In genomic region chr9:128361296-128361980, GRCh38 we compare ENCODE assay signal across 8 cellular contexts. TPM values are rescaled to one million over a fixed set of nuclear protein-coding genes. Genes with fewer than 3 reads are reported as not detected.
DNase-seq lines count a peak whose midpoint lies in the region; TF ChIP-seq lines count a peak whose summit lies in the region.

No MANE protein-coding gene starts in this region.

- H3K27ac Mint-ChIP-seq in activated naive CD4-positive, alpha-beta T cell treated with anti-CD3 and anti-CD28 coated beads for 36 hours, result peak overlapping the region; percentile 61
- H3K27ac Mint-ChIP-seq in type B pancreatic cell, result peak overlapping the region; percentile 90

- intact Hi-C loops in activated naive CD4-positive, alpha-beta T cell treated with anti-CD3 and anti-CD28 coated beads for 36 hours (cut with micrococcal nuclease), result loop anchor here (5.0 kb wide), 1 partner anchor 191 kb away; the partner anchor contains the start of gene SPTAN1
- intact Hi-C loops in ascending aorta (cut with DNase I), result no loop called here

- no peaks in the 10 kb centered on the region for H3K36me3 Mint-ChIP-seq in activated naive CD4-positive, alpha-beta T cell treated with anti-CD3 and anti-CD28 coated beads for 36 hours (ENCODE audit: low read depth)
- no peaks in the 10 kb centered on the region for H3K36me3 Mint-ChIP-seq in type B pancreatic cell

- H3K36me3 ChIP-seq in ascending aorta, result peaks cover 6 to 18% of the 10 kb centered on the region in 2 donors

- DNase-seq in activated naive CD4-positive, alpha-beta T cell treated with anti-CD3 and anti-CD28 coated beads for 36 hours, result no peak
- DNase-seq in activated naive CD4-positive, alpha-beta T cell (lab: John Stamatoyannopoulos, UW), result no peak
- DNase-seq in ascending aorta (ENCODE audit: low spot score in 2 of 2) (no peak), lung microvascular endothelial cell (ENCODE audit: low read depth in 2 of 2) (peak; percentile 14 to 15), type B pancreatic cell (ENCODE audit: extremely low spot score, unreplicated experiment) (no peak), GDM1 (lab: John Stamatoyannopoulos, UW) (no peak), Ammon's horn (ENCODE audit: low spot score) (no peak), AML-193 (lab: John Stamatoyannopoulos, UW) (no peak)

- H3K27me3 Mint-ChIP-seq in activated naive CD4-positive, alpha-beta T cell treated with anti-CD3 and anti-CD28 coated beads for 36 hours (ENCODE audit: low read depth), result no peaks in the 10 kb centered on the region
- H3K27me3 Mint-ChIP-seq in type B pancreatic cell, result no peaks in the 10 kb centered on the region

- CTCF ChIA-PET in activated naive CD4-positive, alpha-beta T cell treated with anti-CD3 and anti-CD28 coated beads for 36 hours (lab: Charles Lee), result interaction anchor here (0.5 to 3.8 kb wide), 15 partner anchors 9 to 236 kb away, joined by 3 to 28 read pairs (median 4); partner anchors contain the start of genes CERCAM and URM1

- H3K9me3 ChIP-seq in ascending aorta, result no peaks in the 10 kb centered on the region

- H3K4me3 Mint-ChIP-seq in activated naive CD4-positive, alpha-beta T cell treated with anti-CD3 and anti-CD28 coated beads for 36 hours, result peak overlapping the region; percentile 67
- peak overlapping the region; percentile 84 for H3K4me3 Mint-ChIP-seq in type B pancreatic cell

- H3K4me1 ChIP-seq in ascending aorta, result peaks cover 4 to 19% of the 10 kb centered on the region in 2 donors

- H3K27ac ChIP-seq in ascending aorta, result peak overlapping the region; percentile 46 to 58

- TF ChIP-seq CTCF in ascending aorta (IDR thresholded peaks at IDR 0.05), result no peak
- no peak for TF ChIP-seq CTCF in type B pancreatic cell (conservative IDR thresholded peaks at IDR 0.05)

- no peaks in the 10 kb centered on the region for H3K27me3 ChIP-seq in ascending aorta

- no peaks in the 10 kb centered on the region for H3K9me3 Mint-ChIP-seq in activated naive CD4-positive, alpha-beta T cell treated with anti-CD3 and anti-CD28 coated beads for 36 hours
- no peaks in the 10 kb centered on the region for H3K9me3 Mint-ChIP-seq in type B pancreatic cell

- peaks cover 28% of the 10 kb centered on the region for H3K4me1 Mint-ChIP-seq in activated naive CD4-positive, alpha-beta T cell treated with anti-CD3 and anti-CD28 coated beads for 36 hours (ENCODE audit: low read depth)
- H3K4me1 Mint-ChIP-seq in type B pancreatic cell (ENCODE audit: unreplicated experiment), result peaks cover 6% of the 10 kb centered on the region

- peak overlapping the region; percentile 47 to 61 for H3K4me3 ChIP-seq in ascending aorta

RNA-seq across cellular contexts. Expression of gene URM1, which starts 9.7 kb away (rescaled TPM):
- 10 to 100 TPM; 44.4 to 45.2 TPM for total RNA-seq in activated naive CD4-positive, alpha-beta T cell treated with anti-CD3 and anti-CD28 coated beads for 36 hours
- total RNA-seq in ascending aorta (37.5 TPM), lung microvascular endothelial cell (36.0 and 46.4 TPM in 2 replicates), type B pancreatic cell (ENCODE audit: low replicate concordance) (56.1 and 60.3 TPM in 2 replicates)

RNA-seq across cellular contexts. Expression of gene SLC27A4, which starts 21.1 kb away (rescaled TPM):
- total RNA-seq in activated naive CD4-positive, alpha-beta T cell treated with anti-CD3 and anti-CD28 coated beads for 36 hours, result 1 to 10 TPM; 5.7 to 6.8 TPM
- total RNA-seq in ascending aorta (16.6 TPM), lung microvascular endothelial cell (18.5 and 46.8 TPM in 2 replicates), type B pancreatic cell (ENCODE audit: low replicate concordance) (42.2 and 47.2 TPM in 2 replicates)

RNA-seq across cellular contexts. Expression of gene COQ4, which starts 38.8 kb away (rescaled TPM):
- 10 to 100 TPM; 27.8 to 29.6 TPM for total RNA-seq in activated naive CD4-positive, alpha-beta T cell treated with anti-CD3 and anti-CD28 coated beads for 36 hours
- total RNA-seq in ascending aorta (11.4 TPM), lung microvascular endothelial cell (18.7 and 26.0 TPM in 2 replicates), type B pancreatic cell (ENCODE audit: low replicate concordance) (58.5 and 60.5 TPM in 2 replicates)

RNA-seq across cellular contexts. Expression of gene TRUB2, which starts 39.2 kb away (rescaled TPM):
- total RNA-seq in activated naive CD4-positive, alpha-beta T cell treated with anti-CD3 and anti-CD28 coated beads for 36 hours, result 10 to 100 TPM; 28.0 to 29.4 TPM
- total RNA-seq in ascending aorta (10.2 TPM), lung microvascular endothelial cell (22.4 and 26.2 TPM in 2 replicates), type B pancreatic cell (ENCODE audit: low replicate concordance) (32.9 and 40.4 TPM in 2 replicates)

RNA-seq across cellular contexts. Expression of gene CERCAM, which starts 59.2 kb away (rescaled TPM):
- total RNA-seq in activated naive CD4-positive, alpha-beta T cell treated with anti-CD3 and anti-CD28 coated beads for 36 hours, result under 1 TPM; 0.33 to 0.57 TPM
- 70.5 TPM for total RNA-seq in ascending aorta
- 16.1 and 19.0 TPM in 2 replicates for total RNA-seq in lung microvascular endothelial cell
- 47.3 and 60.8 TPM in 2 replicates for total RNA-seq in type B pancreatic cell (ENCODE audit: low replicate concordance)

Comparison
In these comparisons a context has a peak if more than half of its experiments do, and no peak if none do; other contexts are left out.
1. DNase-seq: peak in lung microvascular endothelial cell (2 of 2); none in activated naive CD4-positive, alpha-beta T cell treated with anti-CD3 and anti-CD28 coated beads for 36 hours (single experiment), activated naive CD4-positive, alpha-beta T cell (0 of 4), ascending aorta (0 of 2), type B pancreatic cell (single experiment), GDM1 (single experiment), Ammon's horn (single experiment) and AML-193 (0 of 2).